ENCODE assay signal across 8 cellular contexts in genomic region chr14:32657081-32657480, GRCh38.
DNase-seq lines count a peak whose midpoint lies in the region; ATAC-seq, FAIRE-seq and TF ChIP-seq lines count a peak whose summit lies in the region.

No MANE protein-coding gene starts in this region.

- in situ Hi-C loops in K562 (cut with MboI): no loop called here

- BruUV-seq in K562 (replicated peaks; lab: Mats Ljungman, UMichigan): no TSS peak

- H3K36me3 ChIP-seq in K562 (ENCODE audit: control insufficient read depth, insufficient read depth, low read length): no peaks in the 10 kb centered on the region
- no peaks in the 10 kb centered on the region for H3K36me3 ChIP-seq in mesodermal cell (ENCODE audit: control insufficient read depth, insufficient read depth, low read length)

- H3K27ac ChIP-seq in K562 (ENCODE audit: extremely low read depth, low read depth, low read length): no peak overlapping the region
- peak overlapping the region; percentile 33 for H3K27ac ChIP-seq in mesodermal cell (ENCODE audit: low read depth, low read length, severe bottlenecking)

- H3K9me3 Mint-ChIP-seq in effector memory CD8-positive, alpha-beta T cell: peaks cover 3% of the 10 kb centered on the region in 2 donors

- no peak overlapping the region for H3K4me3 ChIP-seq in K562
- no peak overlapping the region for H3K4me3 ChIP-seq in mesodermal cell (ENCODE audit: extremely low read depth, insufficient read depth, low read length, poor library complexity, severe bottlenecking)

- no peak for TF ChIP-seq POLR2A in K562 (conservative IDR thresholded peaks at IDR 0.05)

- no peaks in the 10 kb centered on the region for H3K27me3 ChIP-seq in K562 (ENCODE audit: control insufficient read depth in 2 of 2, insufficient read depth in 2 of 2, low read length in 2 of 2)

- no peaks in the 10 kb centered on the region for H3K79me2 ChIP-seq in K562 (ENCODE audit: control insufficient read depth, insufficient read depth, low read length)

- 4% methylated on average over 4 of the region's 4 CpGs for WGBS in K562 (ENCODE audit: insufficient coverage, low coverage, missing lambda C conversion rate)
- whole genome bisulfite sequencing in mesodermal cell (ENCODE audit: insufficient coverage in 2 of 2), 2 experiments: 62 to 65% methylated on average over 4 of the region's 4 CpGs

- intact Hi-C loops in K562 (cut with micrococcal nuclease): no loop called here

- no peaks in the 10 kb centered on the region for H3K36me3 Mint-ChIP-seq in effector memory CD8-positive, alpha-beta T cell (ENCODE audit: insufficient read depth)

- peak overlapping the region; percentile 1; the same call in 1 of the 2 replicates for H2AFZ ChIP-seq in K562 (ENCODE audit: low read depth, low read length)

- TF ChIP-seq EP300 in K562 (IDR thresholded peaks at IDR 0.05; ENCODE audit: low read length): no peak

- DNase-seq in Ammon's horn (ENCODE audit: low spot score) (peak; percentile 77), K562 (ENCODE audit: extremely low read depth in 1 of 4, low spot score in 3 of 4) (peak in 2 of 4 experiments; percentile 9 to 25), T1000 (lab: John Stamatoyannopoulos, UW) (no peak)
- DNase-seq in stimulated activated CD4-positive, alpha-beta T cell treated with anti-CD3 and anti-CD28 coated beads, Interleukin-12 subunit alpha, Interleukin-12 subunit beta, amount 100 ng/mL, for 4 hours: no peak
- no peak for DNase-seq in effector memory CD8-positive, alpha-beta T cell

- no peaks in the 10 kb centered on the region for H3K4me1 Mint-ChIP-seq in effector memory CD8-positive, alpha-beta T cell (ENCODE audit: low read depth in 2 of 2)

- H3K27me3 Mint-ChIP-seq in effector memory CD8-positive, alpha-beta T cell: no peaks in the 10 kb centered on the region

- H3K9me1 ChIP-seq in K562 (ENCODE audit: control insufficient read depth, insufficient read depth, low read length): no peaks in the 10 kb centered on the region

- peak overlapping the region; percentile 27; the same call in 1 of the 2 replicates for H3K4me2 ChIP-seq in K562 (ENCODE audit: insufficient read depth, low read length)

- no peaks in the 10 kb centered on the region for H4K20me1 ChIP-seq in K562 (replicated peaks; ENCODE audit: control insufficient read depth, insufficient read depth, low read length)

- no peak for FAIRE-seq in K562 (lab: Jason Lieb, UNC)

- no peak overlapping the region for H3K9ac ChIP-seq in K562 (ENCODE audit: insufficient read depth in 1 of 2, low read depth in 2 of 2, low read length in 2 of 2)

- TF ChIP-seq RAD21 in K562 (CRISPR knock-in tag; conservative IDR thresholded peaks at IDR 0.05 in 1 of 2, IDR thresholded peaks at IDR 0.05 in 1 of 2): no peak

- peak; percentile 65 for ATAC-seq in HG03066 (IDR thresholded peaks at IDR 0.05; ENCODE audit: low read depth, unreplicated experiment)
- peak; percentile 68; the same call in 2 of the 3 replicates for ATAC-seq in K562
- ATAC-seq in effector memory CD8-positive, alpha-beta T cell (replicated peaks): no peak
- ATAC-seq in HG03025 (IDR thresholded peaks at IDR 0.05; ENCODE audit: low FRiP score, unreplicated experiment): no peak

- H3K9me3 ChIP-seq in K562 (replicated peaks; ENCODE audit: control insufficient read depth, insufficient read depth, low read depth, low read length): no peaks in the 10 kb centered on the region
- H3K9me3 ChIP-seq in mesodermal cell (ENCODE audit: control insufficient read depth, low read length): no peaks in the 10 kb centered on the region

- H3K4me1 ChIP-seq in K562 (replicated peaks in 1 of 2; ENCODE audit: control insufficient read depth in 2 of 2, insufficient read depth in 2 of 2, low read length in 2 of 2) (no peaks in the 10 kb centered on the region), mesodermal cell (ENCODE audit: control insufficient read depth, insufficient read depth, low read length, poor library complexity, severe bottlenecking) (no peaks in the 10 kb centered on the region)

- H3K27ac Mint-ChIP-seq in effector memory CD8-positive, alpha-beta T cell: no peak overlapping the region

- no peak overlapping the region for H3K4me3 Mint-ChIP-seq in effector memory CD8-positive, alpha-beta T cell

- POLR2A ChIA-PET in K562 (lab: Yijun Ruan, JAX): no interaction called here

- CTCF ChIA-PET in K562 (lab: Yijun Ruan, JAX; ENCODE audit: low intra/inter-chr PET ratio): no interaction called here

- TF ChIP-seq CTCF in K562 (IDR thresholded peaks at IDR 0.05 in 2 of 3, conservative IDR thresholded peaks at IDR 0.05 in 1 of 3; ENCODE audit: insufficient read depth in 2 of 3, low read depth in 1 of 3, low read length in 3 of 3): no peak

TF ChIP-seq in K562, 482 proteins besides CTCF, POLR2A, EP300 and RAD21:
- TF ChIP-seq DPF2 (IDR thresholded peaks at IDR 0.05) (no peak; the same call in 1 of the 2 replicates), MAFG (tag; conservative IDR thresholded peaks at IDR 0.05) (peak; percentile 78), BACH1 (tag; IDR thresholded peaks at IDR 0.05) (peak; percentile 58; the same call in 1 of the 2 replicates), SLC30A9 (CRISPR knock-in tag; IDR thresholded peaks at IDR 0.05) (no peak), EP400 (IDR thresholded peaks at IDR 0.05) (no peak), MAFK (IDR thresholded peaks at IDR 0.05; ENCODE audit: low read length) (peak; percentile 61), SPI1 (IDR thresholded peaks at IDR 0.05; ENCODE audit: borderline replicate concordance, low read depth, low read length) (peak; percentile 26; the same call in 1 of the 2 replicates), BCLAF1 (IDR thresholded peaks at IDR 0.05; ENCODE audit: borderline replicate concordance in 1 of 2, control insufficient read depth in 1 of 2, low read depth in 2 of 2, low read length in 1 of 2) (no peak), NFE2 (IDR thresholded peaks at IDR 0.05; ENCODE audit: low read depth) (peak; percentile 90), ZNF586 (CRISPR knock-in tag; conservative IDR thresholded peaks at IDR 0.05) (no peak), SRSF1 (IDR thresholded peaks at IDR 0.05; ENCODE audit: low read depth, low read length) (no peak), TRIM24 (IDR thresholded peaks at IDR 0.05) (no peak; a peak in 1 of 4 replicates), CEBPG (CRISPR knock-in tag; IDR thresholded peaks at IDR 0.05) (no peak), CEBPG (tag; conservative IDR thresholded peaks at IDR 0.05 in 1 of 2, IDR thresholded peaks at IDR 0.05 in 1 of 2) (peak in 1 of 2 experiments; percentile 57; a peak in 2 of 4 replicates), EHMT2 (IDR thresholded peaks at IDR 0.05) (0 out of 2 replicates have a peak, but pooled peaks have one; percentile 28), ZNF316 (IDR thresholded peaks at IDR 0.05) (peak; percentile 72), NFE2L1 (tag; IDR thresholded peaks at IDR 0.05; ENCODE audit: borderline replicate concordance, low read depth) (peak; percentile 54; the same call in 1 of the 2 replicates), CEBPB (tag; IDR thresholded peaks at IDR 0.05) (peak; percentile 60; the same call in 1 of the 2 replicates), STAG1 (CRISPR knock-in tag; IDR thresholded peaks at IDR 0.05; ENCODE audit: borderline replicate concordance) (no peak), ATF3 (IDR thresholded peaks at IDR 0.05) (peak; percentile 23; the same call in 1 of the 2 replicates), ATF3 (CRISPR knock-in tag; conservative IDR thresholded peaks at IDR 0.05) (no peak), NR2C2 (CRISPR knock-in tag; IDR thresholded peaks at IDR 0.05) (no peak), NR2C2 (tag; IDR thresholded peaks at IDR 0.05) (peak; percentile 22; the same call in 1 of the 2 replicates), ZNF77 (CRISPR knock-in tag; IDR thresholded peaks at IDR 0.05) (no peak), C11orf30 (IDR thresholded peaks at IDR 0.05; ENCODE audit: low read depth) (peak; percentile 82), MAFF (IDR thresholded peaks at IDR 0.05; ENCODE audit: low read length) (peak; percentile 62; the same call in 1 of the 2 replicates)

Comparison
In these comparisons a context has a peak if more than half of its experiments do, and no peak if none do; other contexts are left out.
1. ATAC-seq: peak in HG03066 (single experiment) and K562 (single experiment); none in effector memory CD8-positive, alpha-beta T cell (single experiment) and HG03025 (single experiment).